Comparison of ENCODE assay signal across 27 cellular contexts in genomic region chr9:105468875-105469274, GRCh38. TPM values are rescaled to one million over a fixed set of nuclear protein-coding genes. Genes with fewer than 3 reads are reported as not detected.
DNase-seq lines count a peak whose midpoint lies in the region; ATAC-seq, FAIRE-seq and TF ChIP-seq lines count a peak whose summit lies in the region.
"Had no signal": no experiment of that assay in that cellular context is flagged by ENCODE, and none has a peak within 500 bp of the region (broad histone marks: within the 10 kb centered on the region; RNA-seq: fewer than 3 reads in every experiment).

No MANE protein-coding gene starts in this region.

- 95 to 96% methylated on average over 1 of the region's 1 CpG for WGBS in aorta, 2 donors

- no peak for ATAC-seq in aorta (ENCODE audit: low FRiP score)
- ATAC-seq: GM12878 had no signal

- no peaks in the 10 kb centered on the region for H3K4me1 Mint-ChIP-seq in endothelial cell (ENCODE audit: unreplicated experiment)
- H3K4me1 Mint-ChIP-seq: CD14-positive monocyte; CD4-positive, alpha-beta memory T cell; CD8-positive, alpha-beta memory T cell had no signal

- H3K27me3 ChIP-seq in aorta (ENCODE audit: control insufficient read depth in 1 of 2, insufficient read depth in 2 of 2, low read length in 1 of 2) = no peaks in the 10 kb centered on the region
- H3K27me3 ChIP-seq: BE2C, BLaER1 had no signal

- FAIRE-seq in H54 (lab: Jason Lieb, UNC) = peak; percentile 90
- FAIRE-seq: A204.1, D721Med, GM12878, GM12892, GM18507 had no signal

- H3K9me3 ChIP-seq in HEK293 (ENCODE audit: control insufficient read depth, insufficient read depth, low read depth, low read length) (no peaks in the 10 kb centered on the region), aorta (ENCODE audit: control insufficient read depth, low read length) (no peaks in the 10 kb centered on the region)
- H3K9me3 ChIP-seq: BE2C, BLaER1 had no signal

- H3K4me3 ChIP-seq in HEK293 (ENCODE audit: low read depth, low read length) (no peak overlapping the region), aorta (ENCODE audit: low read length in 2 of 2) (no peak overlapping the region)
- H3K4me3 ChIP-seq: BLaER1, GM12878 had no signal

- H3K27me3 Mint-ChIP-seq in endothelial cell (ENCODE audit: unreplicated experiment) = no peaks in the 10 kb centered on the region
- H3K27me3 Mint-ChIP-seq: CD4-positive, alpha-beta memory T cell; CD4-positive, CD25-positive, alpha-beta regulatory T cell; CD8-positive, alpha-beta memory T cell had no signal

- TF ChIP-seq POLR2A in H54 (IDR thresholded peaks at IDR 0.05; ENCODE audit: low read depth, low read length) = no peak

- DNase-seq in H54 (ENCODE audit: insufficient read length, low spot score) (no peak), endothelial cell (ENCODE audit: low spot score) (no peak), DMS 273 (lab: John Stamatoyannopoulos, UW; ENCODE audit: unreplicated experiment) (no peak), aorta (no peak)
- DNase-seq: 8988T; ACHN; BE2C; C1 segment of cervical spinal cord; CD4-positive, alpha-beta memory T cell; CD4-positive, CD25-positive, alpha-beta regulatory T cell; CD8-positive, alpha-beta memory T cell; COR-L47; DMS 273 treated with DMSO at 0.1 percent for 48 hours; DMS153; DMS53; DMS79; DND-41; EL; GDM1 had no signal

- intact Hi-C loops in aorta (cut with DNase I) = no loop called here

- H3K36me3 ChIP-seq in HEK293 (ENCODE audit: control insufficient read depth in 2 of 2, insufficient read depth in 1 of 2, low read length in 2 of 2) (peaks cover 4 to 35% of the 10 kb centered on the region in 2 experiments), aorta (ENCODE audit: control insufficient read depth in 1 of 2, insufficient read depth in 2 of 2, low read length in 1 of 2) (peaks cover 0 to 2% of the 10 kb centered on the region in 2 donors)

- H3K36me3 Mint-ChIP-seq in endothelial cell (ENCODE audit: low read depth, unreplicated experiment) = peaks cover 28% of the 10 kb centered on the region

- no peaks in the 10 kb centered on the region for H3K9me3 Mint-ChIP-seq in endothelial cell (ENCODE audit: unreplicated experiment)
- H3K9me3 Mint-ChIP-seq: CD4-positive, CD25-positive, alpha-beta regulatory T cell; CD8-positive, alpha-beta memory T cell had no signal

- no peak overlapping the region for H3K27ac ChIP-seq in HEK293 (ENCODE audit: extremely low read depth, low read depth, low read length)
- no peak overlapping the region for H3K27ac ChIP-seq in aorta (ENCODE audit: low read depth in 1 of 2, low read length in 2 of 2)
- H3K27ac ChIP-seq: BLaER1 had no signal

- CTCF ChIA-PET in HEK293 (lab: Yijun Ruan, JAX) = no interaction called here

- TF ChIP-seq CTCF in HEK293 (tag by site-specific recombination; IDR thresholded peaks at IDR 0.05) (no peak), endothelial cell (IDR thresholded peaks at IDR 0.05; ENCODE audit: unreplicated experiment) (no peak)

- H3K27ac Mint-ChIP-seq in endothelial cell (ENCODE audit: unreplicated experiment) = no peak overlapping the region
- H3K27ac Mint-ChIP-seq: CD14-positive monocyte; CD4-positive, CD25-positive, alpha-beta regulatory T cell; CD8-positive, alpha-beta memory T cell had no signal

- peak overlapping the region; percentile 27 for H3K4me3 Mint-ChIP-seq in endothelial cell (ENCODE audit: unreplicated experiment)
- H3K4me3 Mint-ChIP-seq: CD14-positive monocyte; CD4-positive, alpha-beta memory T cell; CD4-positive, CD25-positive, alpha-beta regulatory T cell; CD8-positive, alpha-beta memory T cell had no signal

- POLR2A ChIA-PET in HEK293 (lab: Yijun Ruan, JAX) = no interaction called here

- H3K4me1 ChIP-seq in HEK293 (ENCODE audit: control insufficient read depth, insufficient read depth, low read length) = no peaks in the 10 kb centered on the region
- H3K4me1 ChIP-seq in aorta (ENCODE audit: control insufficient read depth in 1 of 2, insufficient read depth in 2 of 2, low read length in 2 of 2) = no peaks in the 10 kb centered on the region
- H3K4me1 ChIP-seq: BE2C, BLaER1 had no signal

TF ChIP-seq in HEK293, 187 proteins besides CTCF, POLR2A, EP300 and RAD21:
- TF ChIP-seq ZSCAN16 (tag by site-specific recombination; IDR thresholded peaks at IDR 0.05) (no peak), ZNF146 (tag by site-specific recombination; IDR thresholded peaks at IDR 0.05) (peak; percentile 73)

RNA-seq across cellular contexts. Expression of gene FSD1L, which starts 21.0 kb away (rescaled TPM):
- total RNA-seq in endothelial cell (ENCODE audit: unreplicated experiment) (5.6 TPM), aorta (1 to 10 TPM; 4.6 to 6.9 TPM)
- polyA plus RNA-seq in aorta = 1 to 10 TPM; 1.3 to 1.8 TPM
